ENCODE assay signal across 26 cellular contexts in genomic region chr1:22502167-22502566, GRCh38.
"Had no signal": no experiment of that assay in that cellular context is flagged by ENCODE, and none has a peak within 500 bp of the region (broad histone marks: within the 10 kb centered on the region; RNA-seq: fewer than 3 reads in every experiment).

No MANE protein-coding gene starts in this region.

- H3K27me3 Mint-ChIP-seq: memory B cell had no signal

- ATAC-seq: foreskin keratinocyte; left colon; left ventricle myocardium superior; natural killer cell; right cardiac atrium; stimulated activated effector memory CD8-positive, alpha-beta T cell treated with anti-CD3 and anti-CD28 coated beads, Interleukin-12 subunit alpha, Interleukin-12 subunit beta, amount 100 ng/mL, for 72 hours; stimulated activated naive CD8-positive, alpha-beta T cell treated with anti-CD3 and anti-CD28 coated beads, Interleukin-15, Interleukin-2, amounts not matched to agents 100 U/mL and 50 U/mL, for 24 hours had no signal

- H3K27ac Mint-ChIP-seq: immature natural killer cell; memory B cell; natural killer cell; stimulated activated effector memory CD8-positive, alpha-beta T cell treated with anti-CD3 and anti-CD28 coated beads, Interleukin-12 subunit alpha, Interleukin-12 subunit beta, amount 100 ng/mL, for 72 hours had no signal

- H3K4me1 Mint-ChIP-seq: memory B cell; stimulated activated effector memory CD8-positive, alpha-beta T cell treated with anti-CD3 and anti-CD28 coated beads, Interleukin-12 subunit alpha, Interleukin-12 subunit beta, amount 100 ng/mL, for 72 hours had no signal

- H3K4me3 Mint-ChIP-seq: immature natural killer cell; memory B cell; natural killer cell; neural crest cell; stimulated activated effector memory CD8-positive, alpha-beta T cell treated with anti-CD3 and anti-CD28 coated beads, Interleukin-12 subunit alpha, Interleukin-12 subunit beta, amount 100 ng/mL, for 72 hours had no signal

- H3K9me3 ChIP-seq: prostate gland, sigmoid colon, thoracic aorta, tibial nerve, upper lobe of left lung, uterus had no signal

- H3K4me1 ChIP-seq: prostate gland, uterus had no signal

- H3K36me3 ChIP-seq: prostate gland, thoracic aorta, uterus had no signal

- H3K9me3 Mint-ChIP-seq: immature natural killer cell; memory B cell; natural killer cell; neural crest cell; stimulated activated effector memory CD8-positive, alpha-beta T cell treated with anti-CD3 and anti-CD28 coated beads, Interleukin-12 subunit alpha, Interleukin-12 subunit beta, amount 100 ng/mL, for 72 hours had no signal

- DNase-seq: dermis blood vessel endothelial cell; effector memory CD4-positive, alpha-beta T cell; erythroblast; hypothalamus; immature natural killer cell; islet precursor cell; kidney glomerular epithelial cell; left colon; left ventricle myocardium superior; natural killer cell; right cardiac atrium; sigmoid colon; stimulated activated CD4-positive, alpha-beta T cell treated with anti-CD3 and anti-CD28 coated beads, Interleukin-2, amount 100 ng/mL, for 24 hours; stimulated activated CD4-positive, alpha-beta T cell treated with anti-CD3 and anti-CD28 coated beads, Interleukin-4, amount 100 ng/mL, for 24 hours; stimulated activated naive CD8-positive, alpha-beta T cell treated with anti-CD3 and anti-CD28 coated beads, Interleukin-15, Interleukin-2, amounts not matched to agents 100 U/mL and 50 U/mL, for 24 hours; upper lobe of left lung; uterus had no signal

- H3K4me3 ChIP-seq: coronary artery, lung, prostate gland, sigmoid colon, thoracic aorta, tibial nerve, upper lobe of left lung, uterus had no signal

- H3K27ac ChIP-seq: foreskin keratinocyte, prostate gland, sigmoid colon, tibial nerve, uterus had no signal

- H3K27me3 ChIP-seq: foreskin keratinocyte, sigmoid colon, tibial nerve, upper lobe of left lung, uterus had no signal
